In genomic region chr2:65175894-65176527, GRCh38 we compare ENCODE assay signal across 21 cellular contexts. TPM values are rescaled to one million over a fixed set of nuclear protein-coding genes. Genes with fewer than 3 reads are reported as not detected.
DNase-seq lines count a peak whose midpoint lies in the region; ATAC-seq and TF ChIP-seq lines count a peak whose summit lies in the region.
"Had no signal": no experiment of that assay in that cellular context is flagged by ENCODE, and none has a peak within 500 bp of the region (broad histone marks: within the 10 kb centered on the region; RNA-seq: fewer than 3 reads in every experiment).

No MANE protein-coding gene starts in this region.

- H3K4me1 ChIP-seq in HCT116 (ENCODE audit: control insufficient read depth in 1 of 2, insufficient read depth in 2 of 2, low read length in 2 of 2) (peaks cover 2 to 17% of the 10 kb centered on the region in 2 experiments; a peak in 3 of 4 replicates), trophoblast cell (ENCODE audit: control insufficient read depth in 1 of 2, insufficient read depth in 2 of 2, low read length in 2 of 2) (no peaks in the 10 kb centered on the region)
- H3K4me1 ChIP-seq: BLaER1 had no signal

- intact Hi-C loops in HCT116 (cut with micrococcal nuclease) = loop anchor here (10.0 kb wide), 1 partner anchor 399 kb away; no protein-coding TSS in a partner anchor

- no peaks in the 10 kb centered on the region for H3K36me3 ChIP-seq in HCT116 (ENCODE audit: control insufficient read depth in 1 of 2, insufficient read depth in 2 of 2, low read length in 2 of 2)
- no peaks in the 10 kb centered on the region for H3K36me3 ChIP-seq in trophoblast cell (ENCODE audit: control insufficient read depth in 1 of 2, insufficient read depth in 2 of 2, low read length in 2 of 2)
- H3K36me3 ChIP-seq: BLaER1 had no signal

- no peaks in the 10 kb centered on the region for H3K27me3 ChIP-seq in HCT116 (ENCODE audit: insufficient read depth, low read length)
- H3K27me3 ChIP-seq in trophoblast cell (ENCODE audit: insufficient read depth, low read length) = no peaks in the 10 kb centered on the region
- H3K27me3 ChIP-seq: BLaER1 had no signal

- no peak overlapping the region for H4K8ac ChIP-seq in trophoblast cell (ENCODE audit: low read depth, low read length)

- H2BK12ac ChIP-seq in trophoblast cell (ENCODE audit: low read length) = no peak overlapping the region

- WGBS in trophoblast cell (ENCODE audit: extremely low coverage, insufficient coverage, insufficient read length) = no CpG with 5 or more reads among the region's 23 CpGs

- BruUV-seq in HCT116 (replicated peaks; lab: Mats Ljungman, UMichigan) = no TSS peak

- H3K9me2 ChIP-seq in HCT116 (ENCODE audit: insufficient read depth) = no peaks in the 10 kb centered on the region

- POLR2A ChIA-PET in HCT116 (lab: Charles Lee) = no interaction called here

- no peak overlapping the region for H4K91ac ChIP-seq in trophoblast cell (ENCODE audit: low read depth, low read length)

- no peaks in the 10 kb centered on the region for H3K79me1 ChIP-seq in trophoblast cell (ENCODE audit: low read length)

- H3K4ac ChIP-seq in trophoblast cell (ENCODE audit: low read depth, low read length) = no peak overlapping the region

- H3K79me2 ChIP-seq in HCT116 (ENCODE audit: insufficient read depth, low read length) (no peaks in the 10 kb centered on the region), trophoblast cell (ENCODE audit: control insufficient read depth, insufficient read depth, low read length, poor library complexity) (no peaks in the 10 kb centered on the region)

- H3K9me3 ChIP-seq in HCT116 (ENCODE audit: control insufficient read depth in 1 of 2, insufficient read depth in 1 of 2, low read depth in 1 of 2, low read length in 2 of 2) (no peaks in the 10 kb centered on the region), trophoblast cell (ENCODE audit: insufficient read depth, low read depth, low read length) (peaks cover 3% of the 10 kb centered on the region)
- H3K9me3 ChIP-seq: BLaER1, Caco-2 had no signal

- no peak for TF ChIP-seq CTCF in HCT116 (IDR thresholded peaks at IDR 0.05 in 2 of 3, conservative IDR thresholded peaks at IDR 0.05 in 1 of 3; ENCODE audit: borderline replicate concordance in 1 of 3, insufficient read depth in 1 of 3, low read depth in 2 of 3, low read length in 2 of 3)
- TF ChIP-seq CTCF in fibroblast of mammary gland (conservative IDR thresholded peaks at IDR 0.05; ENCODE audit: control insufficient read depth, insufficient read depth, low read depth, low read length) = no peak

- no peak overlapping the region for H3K27ac ChIP-seq in HCT116 (ENCODE audit: low read depth, low read length)
- H3K27ac ChIP-seq in trophoblast cell (ENCODE audit: low read depth, low read length) = no peak overlapping the region
- H3K27ac ChIP-seq: BLaER1 had no signal

- H2BK120ac ChIP-seq in trophoblast cell (ENCODE audit: insufficient read depth, low read length, poor library complexity) = no peak overlapping the region

- H3K4me3 ChIP-seq in HCT116 (replicated peaks in 1 of 2; ENCODE audit: low read depth in 1 of 2, low read length in 2 of 2) = no peak overlapping the region
- H3K4me3 ChIP-seq in fibroblast of mammary gland (ENCODE audit: control insufficient read depth, low read depth, low read length) = no peak overlapping the region
- H3K4me3 ChIP-seq in trophoblast cell (ENCODE audit: low read depth, low read length) = no peak overlapping the region
- H3K4me3 ChIP-seq: BLaER1 had no signal

- no peak for DNase-seq in HCT116 (ENCODE audit: low read depth, low spot score)
- peak; percentile 44 for DNase-seq in MV-4-11 (lab: John Stamatoyannopoulos, UW)
- DNase-seq in fibroblast of mammary gland (ENCODE audit: low read depth) = peak; percentile 17
- DNase-seq in trophoblast cell = peak; percentile 85 to 88
- DNase-seq in activated CD4-positive, CD25-positive, alpha-beta regulatory T cell treated with anti-CD3 and anti-CD28 coated beads, Interleukin-2, amount 50 U/mL, for 72 hours = no peak
- DNase-seq: Caco-2; CD4-positive, alpha-beta memory T cell; DMS 273 treated with DMSO at 0.1 percent for 48 hours; DMS79 treated with DMSO at 0.1 percent for 48 hours; H9; KG1; NCI-H1105 treated with DMSO at 0.1 percent for 48 hours; NCI-H1694; NCI-H2081; NCI-H446 treated with DMSO at 0.1 percent for 48 hours; NCI-H526 treated with DMSO at 0.1 percent for 48 hours; OCI-M1; SHP77 had no signal

- H3K9ac ChIP-seq in HCT116 (ENCODE audit: low read length) = no peak overlapping the region
- H3K9ac ChIP-seq in trophoblast cell (ENCODE audit: low read length) = no peak overlapping the region
- H3K9ac ChIP-seq: BLaER1 had no signal

- H3K23ac ChIP-seq in trophoblast cell (ENCODE audit: low read length) = no peak overlapping the region

- RAD21 ChIA-PET in HCT116 (lab: Charles Lee; ENCODE audit: low non-redundant PET in 1 of 2, low total read pairs in 2 of 2, uncharacterized antibody in 2 of 2, unreplicated experiment in 2 of 2) = no interaction called here

- no peaks in the 10 kb centered on the region for H4K20me1 ChIP-seq in HCT116 (ENCODE audit: insufficient read depth)
- H4K20me1 ChIP-seq: BLaER1 had no signal

- no peak for TF ChIP-seq RAD21 in HCT116 (IDR thresholded peaks at IDR 0.05; ENCODE audit: low read depth)

- no peak for TF ChIP-seq POLR2A in HCT116 (IDR thresholded peaks at IDR 0.05; ENCODE audit: borderline replicate concordance, extremely low read depth, insufficient read depth, insufficient read length)

- no peak overlapping the region for H3K4me2 ChIP-seq in HCT116 (ENCODE audit: low read length)
- H3K4me2 ChIP-seq in trophoblast cell (ENCODE audit: low read length) = no peak overlapping the region
- H3K4me2 ChIP-seq: BLaER1 had no signal

- H4K12ac ChIP-seq in trophoblast cell (ENCODE audit: low read depth, low read length) = no peak overlapping the region

- H3K18ac ChIP-seq in trophoblast cell (ENCODE audit: low read length) = no peak overlapping the region

- H2AFZ ChIP-seq in HCT116 (ENCODE audit: low read depth, low read length, poor library complexity, severe bottlenecking) (no peak overlapping the region), trophoblast cell (ENCODE audit: insufficient read depth, low read length, poor library complexity) (no peak overlapping the region)

- no peak overlapping the region for H2BK5ac ChIP-seq in trophoblast cell (ENCODE audit: low read depth, low read length, poor library complexity)

- H3K14ac ChIP-seq in trophoblast cell (ENCODE audit: low read length) = no peak overlapping the region

- H2AK5ac ChIP-seq in trophoblast cell (ENCODE audit: low read length) = no peak overlapping the region

- 0 out of 2 replicates have a peak, but pooled peaks have one; percentile 32 for ATAC-seq in HCT116
- no peak for ATAC-seq in GM21528 (IDR thresholded peaks at IDR 0.05; ENCODE audit: low FRiP score, unreplicated experiment)
- no peak for ATAC-seq in GM21515 (IDR thresholded peaks at IDR 0.05; ENCODE audit: unreplicated experiment)

- CTCF ChIA-PET in HCT116 (lab: Charles Lee) = no interaction called here

TF ChIP-seq in HCT116, 20 proteins besides CTCF, POLR2A, EP300 and RAD21:
- no peak for TF ChIP-seq FOSL1 (IDR thresholded peaks at IDR 0.05; ENCODE audit: low read depth)
- TF ChIP-seq CEBPB (IDR thresholded peaks at IDR 0.05; ENCODE audit: low read depth) = peak; percentile 41; the same call in 1 of the 2 replicates
- TF ChIP-seq ZBTB33 (IDR thresholded peaks at IDR 0.05; ENCODE audit: extremely low read depth, insufficient replicate concordance, low read length) = no peak
TF ChIP-seq in HCT116: peak in this region for 1.

RNA-seq across cellular contexts. Expression of gene RAB1A, which starts 46.1 kb away (rescaled TPM):
- 131 TPM for total RNA-seq in HCT116 (2021; ENCODE audit: unreplicated experiment)
- polyA plus RNA-seq in HCT116 (2012) = 116 and 117 TPM in 2 replicates
- polyA plus RNA-seq in trophoblast cell (2013) = 306 and 327 TPM in 2 replicates

RNA-seq across cellular contexts. Expression of gene ACTR2, which starts 51.6 kb away (rescaled TPM):
- 199 TPM for total RNA-seq in HCT116 (2021; ENCODE audit: unreplicated experiment)
- polyA plus RNA-seq in HCT116 (2012) = 51.8 and 71.0 TPM in 2 replicates
- 122 and 125 TPM in 2 replicates for polyA plus RNA-seq in trophoblast cell (2013)

Comparison
In these comparisons a context has a peak if more than half of its experiments do, and no peak if none do; other contexts are left out.
1. DNase-seq: peak in MV-4-11 (single experiment), fibroblast of mammary gland (single experiment) and trophoblast cell (2 of 2); none in HCT116 (single experiment) and activated CD4-positive, CD25-positive, alpha-beta regulatory T cell treated with anti-CD3 and anti-CD28 coated beads, Interleukin-2, amount 50 U/mL, for 72 hours (single experiment).